10 cellular contexts compared by ENCODE assay signal in the genomic region with DNA sequence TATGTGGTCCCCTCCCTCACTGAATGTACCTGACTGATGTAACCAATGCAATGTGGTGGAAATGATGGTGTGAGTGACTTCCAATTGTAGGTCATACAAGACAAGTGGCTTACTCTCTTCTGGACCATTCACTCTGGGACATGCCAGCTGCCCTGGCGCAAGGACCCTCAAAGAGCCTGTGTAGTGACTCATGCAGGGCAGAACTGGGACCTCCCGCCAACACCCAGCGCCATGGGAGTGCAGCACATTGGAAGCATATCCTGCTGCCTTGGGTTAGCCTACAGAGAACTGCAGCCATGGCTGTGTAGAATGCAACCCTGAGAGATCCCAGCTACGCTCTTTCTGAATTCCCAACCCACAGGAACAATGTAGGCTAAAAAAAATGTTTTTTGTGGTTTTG.
"Had no signal": no experiment of that assay in that cellular context is flagged by ENCODE, and none has a peak within 500 bp of the region (broad histone marks: within the 10 kb centered on the region; RNA-seq: fewer than 3 reads in every experiment).

No MANE protein-coding gene starts in this region.

- FAIRE-seq: H1, H54 had no signal

- H3K27ac ChIP-seq: GM23248 had no signal

- H3K4me1 ChIP-seq: HAP-1 had no signal

- H3K9me3 Mint-ChIP-seq: GM23338, H9, HFFc6 had no signal

- H3K4me3 Mint-ChIP-seq: GM23338, H9, HFFc6 had no signal

- H3K9me3 ChIP-seq: HAP-1 had no signal

- H3K27ac Mint-ChIP-seq: GM23338, H9, HFFc6 had no signal

- H3K4me3 ChIP-seq: GM23248, GM23338, HAP-1 had no signal

- DNase-seq: GM23248, GOT3, H7, H9, HCEC 1CT, HFFc6 had no signal

- H3K36me3 ChIP-seq: HAP-1 had no signal
